In the genomic region with DNA sequence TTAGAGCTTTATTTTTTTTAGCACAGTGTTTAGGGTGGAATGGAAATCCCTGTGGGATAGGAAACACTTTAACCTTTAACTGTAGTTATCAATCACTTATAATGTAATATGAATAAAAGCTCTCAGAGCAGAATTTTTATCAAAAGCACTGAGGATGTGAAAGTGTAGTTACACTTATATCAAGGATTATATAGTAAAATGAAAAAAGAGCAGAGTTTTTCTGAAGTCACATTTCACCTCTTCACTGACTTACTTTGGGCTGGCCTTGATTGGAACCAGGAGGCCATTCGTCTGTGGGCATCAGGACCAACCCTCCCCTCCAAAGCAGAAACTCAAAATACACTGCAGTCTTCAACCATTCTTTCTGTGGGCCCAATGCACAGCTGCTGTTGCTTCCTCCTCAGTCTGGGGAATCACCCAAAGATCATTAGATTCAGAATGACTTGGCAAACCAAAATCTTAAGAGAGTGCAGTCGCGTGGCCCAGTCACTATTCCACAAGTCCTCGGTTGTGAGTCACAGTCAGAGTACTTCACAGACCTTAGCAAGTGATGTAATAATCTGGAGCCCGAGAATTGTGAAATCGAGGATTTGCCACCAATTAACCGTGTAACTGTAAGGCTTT, we compare ENCODE assay signal across 8 cellular contexts.
DNase-seq lines count a peak whose midpoint lies in the region; ATAC-seq and TF ChIP-seq lines count a peak whose summit lies in the region.

No MANE protein-coding gene starts in this region.

- H3K79me2 ChIP-seq in GM23338 (replicated peaks; ENCODE audit: insufficient read depth), result no peaks in the 10 kb centered on the region

- CTCF ChIA-PET in RWPE1 (lab: Yijun Ruan, JAX), result no interaction called here

- no peak for TF ChIP-seq CTCF in GM23338 (conservative IDR thresholded peaks at IDR 0.05; ENCODE audit: low read depth in 2 of 2)
- TF ChIP-seq CTCF in epithelial cell of esophagus (IDR thresholded peaks at IDR 0.05; ENCODE audit: insufficient read depth, low read depth, low read length, missing control alignments), result no peak
- no peak for TF ChIP-seq CTCF in RWPE1 (conservative IDR thresholded peaks at IDR 0.05; ENCODE audit: low read depth)

- no peak overlapping the region for H3K4me3 Mint-ChIP-seq in GM23338
- H3K4me3 Mint-ChIP-seq in stimulated activated naive CD8-positive, alpha-beta T cell treated with anti-CD3 and anti-CD28 coated beads, Interleukin-15, amount 100 ng/mL, for 72 hours, result no peak overlapping the region

- H4K20me1 ChIP-seq in GM23338 (replicated peaks; ENCODE audit: insufficient read depth), result no peaks in the 10 kb centered on the region; the same call in 1 of the 2 replicates

- DNase-seq in GM23338 (ENCODE audit: low spot score) (no peak), LHCN-M2 (ENCODE audit: low read depth) (peak; percentile 97), epithelial cell of esophagus (ENCODE audit: low read depth) (peak; percentile 38), islet precursor cell (no peak), RWPE1 (ENCODE audit: low spot score) (no peak), NCI-H1105 (lab: John Stamatoyannopoulos, UW) (no peak)
- peak; percentile 8 to 51 for DNase-seq in stimulated activated naive CD8-positive, alpha-beta T cell treated with anti-CD3 and anti-CD28 coated beads, Interleukin-15, amount 100 ng/mL, for 72 hours

- H3K4me3 ChIP-seq in GM23338 (no peak overlapping the region), epithelial cell of esophagus (ENCODE audit: low read length) (no peak overlapping the region)

- H3K36me3 ChIP-seq in GM23338 (ENCODE audit: insufficient read depth), result no peaks in the 10 kb centered on the region

- H3K36me3 Mint-ChIP-seq in GM23338 (ENCODE audit: low read depth), result no peaks in the 10 kb centered on the region

- H3K27ac ChIP-seq in GM23338 (ENCODE audit: low read depth), result no peak overlapping the region
- H3K27ac ChIP-seq in RWPE1, result no peak overlapping the region

- H3K4me1 Mint-ChIP-seq in GM23338, result no peaks in the 10 kb centered on the region
- H3K4me1 Mint-ChIP-seq in stimulated activated naive CD8-positive, alpha-beta T cell treated with anti-CD3 and anti-CD28 coated beads, Interleukin-15, amount 100 ng/mL, for 72 hours, result no peaks in the 10 kb centered on the region

- no peaks in the 10 kb centered on the region for H3F3A ChIP-seq in GM23338 (replicated peaks; ENCODE audit: low read depth)

- POLR2A ChIA-PET in RWPE1 (lab: Yijun Ruan, JAX; ENCODE audit: low non-redundant PET), result no interaction called here

- no peaks in the 10 kb centered on the region for H3K4me1 ChIP-seq in GM23338 (ENCODE audit: insufficient read depth)

- H3K9me2 ChIP-seq in GM23338 (ENCODE audit: insufficient read depth), result no peaks in the 10 kb centered on the region

- H3K27ac Mint-ChIP-seq in GM23338, result peak overlapping the region; percentile 50; the same call in 1 of the 2 replicates
- H3K27ac Mint-ChIP-seq in stimulated activated naive CD8-positive, alpha-beta T cell treated with anti-CD3 and anti-CD28 coated beads, Interleukin-15, amount 100 ng/mL, for 72 hours, result peak overlapping the region in 1 of 2 donors; percentile 19

- no peaks in the 10 kb centered on the region for H3K27me3 Mint-ChIP-seq in GM23338 (ENCODE audit: insufficient read depth, low read depth, poor library complexity)
- H3K27me3 Mint-ChIP-seq in stimulated activated naive CD8-positive, alpha-beta T cell treated with anti-CD3 and anti-CD28 coated beads, Interleukin-15, amount 100 ng/mL, for 72 hours, result no peaks in the 10 kb centered on the region

- no peaks in the 10 kb centered on the region for H3K27me3 ChIP-seq in GM23338 (ENCODE audit: insufficient read depth)

- peak; percentile 99 for ATAC-seq in GM18520 (IDR thresholded peaks at IDR 0.05; ENCODE audit: unreplicated experiment)
- no peak for ATAC-seq in GM23338
- ATAC-seq in stimulated activated naive CD8-positive, alpha-beta T cell treated with anti-CD3 and anti-CD28 coated beads, Interleukin-15, amount 100 ng/mL, for 72 hours, result peak; percentile 99

- H3K9me3 Mint-ChIP-seq in GM23338, result no peaks in the 10 kb centered on the region
- H3K9me3 Mint-ChIP-seq in stimulated activated naive CD8-positive, alpha-beta T cell treated with anti-CD3 and anti-CD28 coated beads, Interleukin-15, amount 100 ng/mL, for 72 hours, result no peaks in the 10 kb centered on the region

- no peak overlapping the region for H3K4me2 ChIP-seq in GM23338

- peak overlapping the region; percentile 52; the same call in 1 of the 2 replicates for H2AFZ ChIP-seq in GM23338

TF ChIP-seq in GM23338, 12 proteins besides CTCF, POLR2A, EP300 and RAD21:
- no peak for TF ChIP-seq JUNB (IDR thresholded peaks at IDR 0.05; ENCODE audit: unreplicated experiment)
- TF ChIP-seq ZNF331 (CRISPR knock-in tag; IDR thresholded peaks at IDR 0.05; ENCODE audit: low read depth), result no peak
- no peak for TF ChIP-seq ZNF114 (CRISPR knock-in tag; IDR thresholded peaks at IDR 0.05)
- TF ChIP-seq POLR2AphosphoS5 (IDR thresholded peaks at IDR 0.05; ENCODE audit: low read depth), result no peak
- TF ChIP-seq, protein P1, sequence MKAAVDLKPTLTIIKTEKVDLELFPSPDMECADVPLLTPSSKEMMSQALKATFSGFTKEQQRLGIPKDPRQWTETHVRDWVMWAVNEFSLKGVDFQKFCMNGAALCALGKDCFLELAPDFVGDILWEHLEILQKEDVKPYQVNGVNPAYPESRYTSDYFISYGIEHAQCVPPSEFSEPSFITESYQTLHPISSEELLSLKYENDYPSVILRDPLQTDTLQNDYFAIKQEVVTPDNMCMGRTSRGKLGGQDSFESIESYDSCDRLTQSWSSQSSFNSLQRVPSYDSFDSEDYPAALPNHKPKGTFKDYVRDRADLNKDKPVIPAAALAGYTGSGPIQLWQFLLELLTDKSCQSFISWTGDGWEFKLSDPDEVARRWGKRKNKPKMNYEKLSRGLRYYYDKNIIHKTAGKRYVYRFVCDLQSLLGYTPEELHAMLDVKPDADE (IDR thresholded peaks at IDR 0.05), result no peak
- TF ChIP-seq, protein P2, sequence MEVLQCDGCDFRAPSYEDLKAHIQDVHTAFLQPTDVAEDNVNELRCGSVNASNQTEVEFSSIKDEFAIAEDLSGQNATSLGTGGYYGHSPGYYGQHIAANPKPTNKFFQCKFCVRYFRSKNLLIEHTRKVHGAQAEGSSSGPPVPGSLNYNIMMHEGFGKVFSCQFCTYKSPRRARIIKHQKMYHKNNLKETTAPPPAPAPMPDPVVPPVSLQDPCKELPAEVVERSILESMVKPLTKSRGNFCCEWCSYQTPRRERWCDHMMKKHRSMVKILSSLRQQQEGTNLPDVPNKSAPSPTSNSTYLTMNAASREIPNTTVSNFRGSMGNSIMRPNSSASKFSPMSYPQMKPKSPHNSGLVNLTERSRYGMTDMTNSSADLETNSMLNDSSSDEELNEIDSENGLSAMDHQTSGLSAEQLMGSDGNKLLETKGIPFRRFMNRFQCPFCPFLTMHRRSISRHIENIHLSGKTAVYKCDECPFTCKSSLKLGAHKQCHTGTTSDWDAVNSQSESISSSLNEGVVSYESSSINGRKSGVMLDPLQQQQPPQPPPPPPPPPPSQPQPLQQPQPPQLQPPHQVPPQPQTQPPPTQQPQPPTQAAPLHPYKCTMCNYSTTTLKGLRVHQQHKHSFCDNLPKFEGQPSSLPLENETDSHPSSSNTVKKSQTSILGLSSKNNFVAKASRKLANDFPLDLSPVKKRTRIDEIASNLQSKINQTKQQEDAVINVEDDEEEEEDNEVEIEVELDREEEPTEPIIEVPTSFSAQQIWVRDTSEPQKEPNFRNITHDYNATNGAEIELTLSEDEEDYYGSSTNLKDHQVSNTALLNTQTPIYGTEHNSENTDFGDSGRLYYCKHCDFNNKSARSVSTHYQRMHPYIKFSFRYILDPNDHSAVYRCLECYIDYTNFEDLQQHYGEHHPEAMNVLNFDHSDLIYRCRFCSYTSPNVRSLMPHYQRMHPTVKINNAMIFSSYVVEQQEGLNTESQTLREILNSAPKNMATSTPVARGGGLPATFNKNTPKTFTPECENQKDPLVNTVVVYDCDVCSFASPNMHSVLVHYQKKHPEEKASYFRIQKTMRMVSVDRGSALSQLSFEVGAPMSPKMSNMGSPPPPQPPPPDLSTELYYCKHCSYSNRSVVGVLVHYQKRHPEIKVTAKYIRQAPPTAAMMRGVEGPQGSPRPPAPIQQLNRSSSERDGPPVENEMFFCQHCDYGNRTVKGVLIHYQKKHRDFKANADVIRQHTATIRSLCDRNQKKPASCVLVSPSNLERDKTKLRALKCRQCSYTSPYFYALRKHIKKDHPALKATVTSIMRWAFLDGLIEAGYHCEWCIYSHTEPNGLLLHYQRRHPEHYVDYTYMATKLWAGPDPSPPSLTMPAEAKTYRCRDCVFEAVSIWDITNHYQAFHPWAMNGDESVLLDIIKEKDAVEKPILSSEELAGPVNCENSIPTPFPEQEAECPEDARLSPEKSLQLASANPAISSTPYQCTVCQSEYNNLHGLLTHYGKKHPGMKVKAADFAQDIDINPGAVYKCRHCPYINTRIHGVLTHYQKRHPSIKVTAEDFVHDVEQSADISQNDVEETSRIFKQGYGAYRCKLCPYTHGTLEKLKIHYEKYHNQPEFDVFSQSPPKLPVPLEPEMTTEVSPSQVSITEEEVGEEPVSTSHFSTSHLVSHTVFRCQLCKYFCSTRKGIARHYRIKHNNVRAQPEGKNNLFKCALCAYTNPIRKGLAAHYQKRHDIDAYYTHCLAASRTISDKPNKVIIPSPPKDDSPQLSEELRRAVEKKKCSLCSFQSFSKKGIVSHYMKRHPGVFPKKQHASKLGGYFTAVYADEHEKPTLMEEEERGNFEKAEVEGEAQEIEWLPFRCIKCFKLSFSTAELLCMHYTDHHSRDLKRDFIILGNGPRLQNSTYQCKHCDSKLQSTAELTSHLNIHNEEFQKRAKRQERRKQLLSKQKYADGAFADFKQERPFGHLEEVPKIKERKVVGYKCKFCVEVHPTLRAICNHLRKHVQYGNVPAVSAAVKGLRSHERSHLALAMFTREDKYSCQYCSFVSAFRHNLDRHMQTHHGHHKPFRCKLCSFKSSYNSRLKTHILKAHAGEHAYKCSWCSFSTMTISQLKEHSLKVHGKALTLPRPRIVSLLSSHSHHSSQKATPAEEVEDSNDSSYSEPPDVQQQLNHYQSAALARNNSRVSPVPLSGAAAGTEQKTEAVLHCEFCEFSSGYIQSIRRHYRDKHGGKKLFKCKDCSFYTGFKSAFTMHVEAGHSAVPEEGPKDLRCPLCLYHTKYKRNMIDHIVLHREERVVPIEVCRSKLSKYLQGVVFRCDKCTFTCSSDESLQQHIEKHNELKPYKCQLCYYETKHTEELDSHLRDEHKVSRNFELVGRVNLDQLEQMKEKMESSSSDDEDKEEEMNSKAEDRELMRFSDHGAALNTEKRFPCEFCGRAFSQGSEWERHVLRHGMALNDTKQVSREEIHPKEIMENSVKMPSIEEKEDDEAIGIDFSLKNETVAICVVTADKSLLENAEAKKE (CRISPR knock-in tag; IDR thresholded peaks at IDR 0.05), result no peak
- no peak for TF ChIP-seq NANOG (IDR thresholded peaks at IDR 0.05; ENCODE audit: borderline replicate concordance)
- no peak for TF ChIP-seq EZH2 (IDR thresholded peaks at IDR 0.05; ENCODE audit: low read depth, unreplicated experiment)

Comparison
In these comparisons a context has a peak if more than half of its experiments do, and no peak if none do; other contexts are left out.
1. DNase-seq: peak in LHCN-M2 (single experiment), epithelial cell of esophagus (single experiment) and stimulated activated naive CD8-positive, alpha-beta T cell treated with anti-CD3 and anti-CD28 coated beads, Interleukin-15, amount 100 ng/mL, for 72 hours (2 of 2); none in GM23338 (single experiment), islet precursor cell (single experiment), RWPE1 (single experiment) and NCI-H1105 (single experiment).